ENCODE assay signal across 26 cellular contexts in genomic region chr9:77541600-77541999, GRCh38.
"Had no signal": no experiment of that assay in that cellular context is flagged by ENCODE, and none has a peak within 500 bp of the region (broad histone marks: within the 10 kb centered on the region; RNA-seq: fewer than 3 reads in every experiment).

No MANE protein-coding gene starts in this region.

- H3K27me3 ChIP-seq: colonic mucosa, esophagus squamous epithelium, gastrocnemius medialis, heart right ventricle, left lung had no signal

- FAIRE-seq: endometrium, islet of Langerhans, keratinocyte had no signal

- H3K9me3 ChIP-seq: colonic mucosa had no signal

- H3K36me3 ChIP-seq: colonic mucosa, esophagus squamous epithelium, gastrocnemius medialis, heart right ventricle, left lung, lower lobe of right lung had no signal

- DNase-seq: colonic mucosa; cortex of kidney; effector CD8-positive, alpha-beta T cell; effector memory CD8-positive, alpha-beta T cell; endodermal cell; erythroblast; esophagus squamous epithelium; foreskin fibroblast; foreskin melanocyte; gastrocnemius medialis; glutamatergic neuron; head of caudate nucleus; heart right ventricle; hippocampal formation; left cardiac atrium; left lung; left ventricle myocardium superior; lower lobe of right lung; mesendoderm; midbrain; naive thymus-derived CD4-positive, alpha-beta T cell had no signal

- H3K27ac ChIP-seq: colonic mucosa, epithelial cell of prostate, esophagus squamous epithelium, gastrocnemius medialis, heart right ventricle, left lung, lower lobe of right lung had no signal

- H3K4me1 ChIP-seq: colonic mucosa, esophagus squamous epithelium, gastrocnemius medialis, heart right ventricle, left lung, lower lobe of right lung had no signal

- H3K4me3 ChIP-seq: colonic mucosa, esophagus squamous epithelium, gastrocnemius medialis, heart right ventricle, left lung, lower lobe of right lung had no signal

- ATAC-seq: effector memory CD8-positive, alpha-beta T cell; esophagus mucosa; gastrocnemius medialis; heart right ventricle; left cardiac atrium; left lung; left ventricle myocardium superior; lower lobe of right lung; naive thymus-derived CD4-positive, alpha-beta T cell had no signal
